Comparison of ENCODE assay signal across 24 cellular contexts in the genomic region with DNA sequence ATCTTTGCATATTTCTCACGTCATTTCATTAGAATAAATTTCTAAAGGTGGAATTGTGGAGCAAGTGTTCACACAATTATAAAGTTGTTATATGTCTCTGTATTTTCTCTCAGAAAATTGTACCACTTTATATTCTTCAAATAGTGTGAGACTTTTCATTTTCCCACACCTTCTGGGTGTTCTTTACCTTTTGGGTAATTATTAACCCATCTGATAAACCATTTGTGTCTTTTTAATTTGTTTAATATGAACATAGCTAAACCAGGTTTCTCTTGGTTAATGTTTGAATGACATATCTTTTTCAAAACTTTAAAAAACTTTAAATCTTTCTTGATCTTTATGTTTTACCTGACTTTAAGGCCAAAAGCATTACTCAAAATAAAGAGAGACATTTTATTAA.
"Had no signal": no experiment of that assay in that cellular context is flagged by ENCODE, and none has a peak within 500 bp of the region (broad histone marks: within the 10 kb centered on the region; RNA-seq: fewer than 3 reads in every experiment).

No MANE protein-coding gene starts in this region.

- H3K4me1 ChIP-seq: esophagus muscularis mucosa, foreskin keratinocyte, lower lobe of right lung, right lobe of liver, testis, tibial artery had no signal

- H3K27me3 ChIP-seq: esophagus muscularis mucosa, foreskin keratinocyte, ovary, right lobe of liver, testis, tibial artery had no signal

- H3K36me3 ChIP-seq: lower lobe of right lung, ovary, right lobe of liver had no signal

- H3K27ac ChIP-seq: coronary artery, esophagus muscularis mucosa, foreskin keratinocyte, lower lobe of right lung, ovary, right lobe of liver, testis, tibial artery had no signal

- FAIRE-seq: endothelial cell of umbilical vein, urothelium cell line had no signal

- DNase-seq: dermis blood vessel endothelial cell; effector memory CD4-positive, alpha-beta T cell; foreskin keratinocyte; kidney glomerular epithelial cell; left colon; left ventricle myocardium superior; lower lobe of right lung; naive thymus-derived CD8-positive, alpha-beta T cell; occipital lobe; ovary; right lobe of liver; stimulated activated CD4-positive, alpha-beta T cell treated with anti-CD3 and anti-CD28 coated beads, Interleukin-12 subunit alpha, Interleukin-12 subunit beta, amount 100 ng/mL, for 4 hours; stimulated activated CD4-positive, alpha-beta T cell treated with anti-CD3 and anti-CD28 coated beads, Interleukin-1b, Interleukin-23, amount 100 ng/mL, for 48 hours; stimulated activated CD4-positive, alpha-beta T cell treated with anti-CD3 and anti-CD28 coated beads, Interleukin-4, amount 100 ng/mL, for 24 hours; stimulated activated naive CD8-positive, alpha-beta T cell treated with anti-CD3 and anti-CD28 coated beads, Interleukin-15, Interleukin-2, amounts not matched to agents 100 U/mL and 50 U/mL, for 24 hours; substantia nigra; testis; tibial artery had no signal

- ATAC-seq: foreskin keratinocyte; left colon; left ventricle myocardium superior; lower lobe of right lung; naive thymus-derived CD8-positive, alpha-beta T cell; stimulated activated effector memory CD8-positive, alpha-beta T cell treated with anti-CD3 and anti-CD28 coated beads, Interleukin-12 subunit alpha, Interleukin-12 subunit beta, amount 100 ng/mL, for 72 hours; stimulated activated naive CD8-positive, alpha-beta T cell treated with anti-CD3 and anti-CD28 coated beads, Interleukin-15, Interleukin-2, amounts not matched to agents 100 U/mL and 50 U/mL, for 24 hours had no signal

- H3K4me3 ChIP-seq: coronary artery, esophagus muscularis mucosa, lower lobe of right lung, ovary, right lobe of liver, smooth muscle cell, testis, tibial artery had no signal

- H3K9me3 ChIP-seq: esophagus muscularis mucosa, lower lobe of right lung, ovary, right lobe of liver, testis, tibial artery had no signal
